Comparison of ENCODE assay signal across 13 cellular contexts in the genomic region with DNA sequence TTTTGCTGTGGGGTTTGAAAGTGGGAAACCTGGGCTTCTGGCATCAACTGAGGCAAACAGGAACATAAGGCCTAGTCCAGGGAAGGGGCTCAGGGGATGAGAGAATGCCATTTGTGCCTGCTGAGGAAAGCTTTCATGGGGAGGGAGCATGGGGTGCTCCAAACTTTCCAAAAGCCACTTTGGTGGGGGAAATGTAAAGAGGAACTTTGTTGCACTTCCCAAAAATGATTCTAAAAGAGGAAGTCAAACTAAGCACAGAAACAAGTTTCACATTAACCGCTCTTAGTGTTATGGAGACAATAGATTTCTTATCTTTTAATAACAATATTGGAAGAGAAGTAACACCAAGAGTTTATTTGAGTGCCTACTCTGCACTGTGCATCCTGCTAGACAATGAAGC. TPM values are rescaled to one million over a fixed set of nuclear protein-coding genes. Genes with fewer than 3 reads are reported as not detected.
DNase-seq lines count a peak whose midpoint lies in the region; ATAC-seq, FAIRE-seq and TF ChIP-seq lines count a peak whose summit lies in the region.
"Had no signal": no experiment of that assay in that cellular context is flagged by ENCODE, and none has a peak within 500 bp of the region (broad histone marks: within the 10 kb centered on the region; RNA-seq: fewer than 3 reads in every experiment).

No MANE protein-coding gene starts in this region.

- CTCF ChIA-PET in activated CD8-positive, alpha-beta memory T cell treated with anti-CD3 and anti-CD28 coated beads, Interleukin-2, amount 10 ng/mL, durations not matched to agents 7 days and 5 days (lab: Charles Lee) = interaction anchor here (0.8 to 4.3 kb wide), 8 partner anchors 11 to 177 kb away, joined by 3 to 65 read pairs (median 4); a partner anchor contains a TSS

- peaks cover 85% of the 10 kb centered on the region for H3K4me1 Mint-ChIP-seq in activated CD8-positive, alpha-beta memory T cell treated with anti-CD3 and anti-CD28 coated beads, Interleukin-2, amount 10 ng/mL, durations not matched to agents 7 days and 5 days
- peaks cover 24% of the 10 kb centered on the region for H3K4me1 Mint-ChIP-seq in activated naive CD8-positive, alpha-beta T cell treated with anti-CD3 and anti-CD28 coated beads for 36 hours
- H3K4me1 Mint-ChIP-seq: neural progenitor cell had no signal

- ATAC-seq in activated CD8-positive, alpha-beta memory T cell treated with anti-CD3 and anti-CD28 coated beads, Interleukin-2, amount 10 ng/mL, durations not matched to agents 7 days and 5 days = peak; percentile 8
- ATAC-seq in sciatic nerve (peak; percentile 36), GM21737 (IDR thresholded peaks at IDR 0.05; ENCODE audit: unreplicated experiment) (no peak)

- H3K36me3 Mint-ChIP-seq in activated CD8-positive, alpha-beta memory T cell treated with anti-CD3 and anti-CD28 coated beads, Interleukin-2, amount 10 ng/mL, durations not matched to agents 7 days and 5 days = peaks cover 30% of the 10 kb centered on the region
- H3K36me3 Mint-ChIP-seq in activated naive CD8-positive, alpha-beta T cell treated with anti-CD3 and anti-CD28 coated beads for 36 hours = peaks cover 1% of the 10 kb centered on the region
- H3K36me3 Mint-ChIP-seq: neural progenitor cell had no signal

- DNase-seq in activated CD8-positive, alpha-beta memory T cell treated with anti-CD3 and anti-CD28 coated beads, Interleukin-2, amount 10 ng/mL, durations not matched to agents 7 days and 5 days = no peak
- no peak for DNase-seq in activated CD8-positive, alpha-beta memory T cell treated with anti-CD3 and anti-CD28 coated beads, Interleukin-2, amount 50 U/mL, for 48 hours
- DNase-seq in NOMO-1 treated with dmso at 0.1 percent for 144 hours (lab: John Stamatoyannopoulos, UW; ENCODE audit: unreplicated experiment) (peak; percentile 31), sciatic nerve (ENCODE audit: low spot score) (no peak), frontal cortex (ENCODE audit: low spot score in 2 of 2) (no peak), lower leg skin (ENCODE audit: low spot score in 2 of 2) (no peak)
- DNase-seq in activated naive CD8-positive, alpha-beta T cell treated with anti-CD3 and anti-CD28 coated beads for 36 hours = no peak
- DNase-seq: effector CD8-positive, alpha-beta T cell; NCI-H526 treated with DMSO at 0.1 percent for 48 hours; T1000 had no signal

- no peak for TF ChIP-seq POLR2A in lower leg skin (IDR thresholded peaks at IDR 0.05)

- H3K4me3 ChIP-seq in lower leg skin (ENCODE audit: low read depth, poor library complexity, severe bottlenecking) = no peak overlapping the region
- H3K4me3 ChIP-seq: neural progenitor cell had no signal

- peaks cover 5% of the 10 kb centered on the region for H3K9me3 Mint-ChIP-seq in activated CD8-positive, alpha-beta memory T cell treated with anti-CD3 and anti-CD28 coated beads, Interleukin-2, amount 10 ng/mL, durations not matched to agents 7 days and 5 days (ENCODE audit: low read depth)
- H3K9me3 Mint-ChIP-seq in activated naive CD8-positive, alpha-beta T cell treated with anti-CD3 and anti-CD28 coated beads for 36 hours = no peaks in the 10 kb centered on the region

- H3K4me3 Mint-ChIP-seq in activated CD8-positive, alpha-beta memory T cell treated with anti-CD3 and anti-CD28 coated beads, Interleukin-2, amount 10 ng/mL, durations not matched to agents 7 days and 5 days = peak overlapping the region; percentile 51
- no peak overlapping the region for H3K4me3 Mint-ChIP-seq in activated naive CD8-positive, alpha-beta T cell treated with anti-CD3 and anti-CD28 coated beads for 36 hours
- H3K4me3 Mint-ChIP-seq: neural progenitor cell had no signal

- H3K27ac Mint-ChIP-seq in activated CD8-positive, alpha-beta memory T cell treated with anti-CD3 and anti-CD28 coated beads, Interleukin-2, amount 10 ng/mL, durations not matched to agents 7 days and 5 days = peak overlapping the region; percentile 97
- peak overlapping the region; percentile 87 for H3K27ac Mint-ChIP-seq in activated naive CD8-positive, alpha-beta T cell treated with anti-CD3 and anti-CD28 coated beads for 36 hours
- H3K27ac Mint-ChIP-seq: neural progenitor cell had no signal

- 63 to 78% methylated on average over 1 of the region's 1 CpG for WGBS in lower leg skin, 2 donors

- no peaks in the 10 kb centered on the region for H3K27me3 Mint-ChIP-seq in activated CD8-positive, alpha-beta memory T cell treated with anti-CD3 and anti-CD28 coated beads, Interleukin-2, amount 10 ng/mL, durations not matched to agents 7 days and 5 days
- no peaks in the 10 kb centered on the region for H3K27me3 Mint-ChIP-seq in activated naive CD8-positive, alpha-beta T cell treated with anti-CD3 and anti-CD28 coated beads for 36 hours

- FAIRE-seq in frontal cortex (lab: Jason Lieb, UNC) = no peak
- FAIRE-seq: H1 had no signal

- intact Hi-C loops in sciatic nerve (cut with DNase I) (no loop called here), lower leg skin (cut with DNase I; ENCODE audit: low total_unique reads) (loop anchor here (2.0 kb wide), 1 partner anchor 28 kb away; no protein-coding TSS in a partner anchor)

- TF ChIP-seq CTCF in lower leg skin (IDR thresholded peaks at IDR 0.05) = no peak

RNA-seq across cellular contexts. Expression of a gene that starts 32.3 kb away (rescaled TPM):
- total RNA-seq in activated CD8-positive, alpha-beta memory T cell treated with anti-CD3 and anti-CD28 coated beads, Interleukin-2, amount 10 ng/mL, durations not matched to agents 7 days and 5 days = 10 to 100 TPM; 20.0 to 26.6 TPM
- total RNA-seq in activated naive CD8-positive, alpha-beta T cell treated with anti-CD3 and anti-CD28 coated beads for 36 hours = 1 to 10 TPM; 2.5 to 3.4 TPM
- total RNA-seq in sciatic nerve (7.6 TPM), frontal cortex (0.82 TPM), lower leg skin (1 to 10 TPM in 3 of 4 donors, under 1 TPM in 1; 0.30 to 1.8 (median 1.4) TPM)

RNA-seq across cellular contexts. Expression of a gene that starts 44.1 kb away (rescaled TPM):
- total RNA-seq in activated CD8-positive, alpha-beta memory T cell treated with anti-CD3 and anti-CD28 coated beads, Interleukin-2, amount 10 ng/mL, durations not matched to agents 7 days and 5 days = 100 to 1,000 TPM in 1 of 2 experiments, 10 to 100 TPM in 1; 81.0 to 116 TPM
- 100 to 1,000 TPM; 181 to 190 TPM for total RNA-seq in activated naive CD8-positive, alpha-beta T cell treated with anti-CD3 and anti-CD28 coated beads for 36 hours
- total RNA-seq in sciatic nerve (27.9 TPM), frontal cortex (17.5 TPM), lower leg skin (10 to 100 TPM; 25.8 to 33.9 (median 29.3) TPM)
